In the genomic region with DNA sequence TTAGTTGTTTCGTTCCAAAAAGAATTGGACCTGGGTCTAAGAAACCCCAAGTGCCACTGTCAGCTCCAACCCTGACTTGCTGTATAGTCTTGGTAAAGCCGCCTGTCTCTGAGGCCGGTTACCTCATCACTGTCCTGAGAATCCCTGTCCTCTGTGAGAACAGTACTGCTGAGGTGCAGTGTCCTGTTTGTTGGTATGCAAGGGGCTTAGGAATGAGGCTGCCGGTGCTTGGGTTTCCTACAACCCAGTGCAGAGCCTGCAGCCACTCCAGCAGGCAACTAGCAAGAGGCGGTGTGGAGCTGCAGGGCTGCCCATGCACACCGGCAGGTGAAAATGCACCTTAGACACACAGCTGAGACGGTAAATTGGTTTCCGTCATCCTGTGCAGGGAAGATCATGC, we compare ENCODE assay signal across 26 cellular contexts. TPM values are rescaled to one million over a fixed set of nuclear protein-coding genes. Genes with fewer than 3 reads are reported as not detected.
A peak's percentile ranks its signal among the peaks of the same experiment; 100 is the strongest.
DNase-seq lines count a peak whose midpoint lies in the region; ATAC-seq and TF ChIP-seq lines count a peak whose summit lies in the region.
"Had no signal": no experiment of that assay in that cellular context is flagged by ENCODE, and none has a peak within 500 bp of the region (broad histone marks: within the 10 kb centered on the region; RNA-seq: fewer than 3 reads in every experiment).

No MANE protein-coding gene starts in this region.

- H2AFZ ChIP-seq in H9 (ENCODE audit: low read length) = no peak overlapping the region

- no peak overlapping the region for H3K18ac ChIP-seq in H9 (ENCODE audit: insufficient read length, low read depth, low read length)

- H3K4ac ChIP-seq in H9 (ENCODE audit: low read depth, low read length) = no peak overlapping the region

- intact Hi-C loops in upper lobe of right lung (cut with DNase I) = no loop called here
- intact Hi-C loops in activated CD4-positive, alpha-beta T cell treated with anti-CD3 and anti-CD28 coated beads, Interleukin-2, amount 10 ng/mL, durations not matched to agents 24 days and 14 days (cut with micrococcal nuclease) = no loop called here

- CTCF ChIA-PET in WTC11 (lab: Charles Lee) = interaction anchor here (1.4 kb wide), 1 partner anchor 114 kb away, joined by 5 read pairs; no protein-coding TSS in a partner anchor

- H3K9ac ChIP-seq in H9 (ENCODE audit: extremely low read depth, insufficient read length, low read length) = no peak overlapping the region
- H3K9ac ChIP-seq: BLaER1 treated with 17β-estradiol and CSF1 and Interleukin-3, amounts not matched to agents 10 nM and 100 nM had no signal

- H3K27me3 ChIP-seq in H9 (ENCODE audit: insufficient read depth, low read length) (no peaks in the 10 kb centered on the region), upper lobe of right lung (no peaks in the 10 kb centered on the region)
- H3K27me3 ChIP-seq: BLaER1 treated with 17β-estradiol and CSF1 and Interleukin-3, amounts not matched to agents 10 nM and 100 nM had no signal

- H3K36me3 Mint-ChIP-seq in H9 (ENCODE audit: insufficient read depth in 1 of 3, low read depth in 3 of 3) = no peaks in the 10 kb centered on the region
- H3K36me3 Mint-ChIP-seq in WTC11 = no peaks in the 10 kb centered on the region
- no peaks in the 10 kb centered on the region for H3K36me3 Mint-ChIP-seq in activated CD4-positive, alpha-beta T cell treated with anti-CD3 and anti-CD28 coated beads, Interleukin-2, amount 10 ng/mL, durations not matched to agents 24 days and 14 days (ENCODE audit: low read depth)
- H3K36me3 Mint-ChIP-seq: CD4-positive, alpha-beta memory T cell had no signal

- H2BK120ac ChIP-seq in H9 (ENCODE audit: low read depth, low read length, poor library complexity, severe bottlenecking) = no peak overlapping the region

- no peaks in the 10 kb centered on the region for H3K36me3 ChIP-seq in upper lobe of right lung

- no peaks in the 10 kb centered on the region for H3K23me2 ChIP-seq in H9 (ENCODE audit: insufficient read length, low read depth, low read length, poor library complexity, severe bottlenecking)

- no peak overlapping the region for H2AK5ac ChIP-seq in H9 (ENCODE audit: insufficient read length, low read length)

- H4K91ac ChIP-seq in H9 (ENCODE audit: insufficient read length, low read depth, low read length) = no peak overlapping the region

- no peak overlapping the region for H2BK20ac ChIP-seq in H9 (ENCODE audit: low read depth, low read length, poor library complexity, severe bottlenecking)

- H3K27me3 Mint-ChIP-seq in H9 (ENCODE audit: low read depth) = no peaks in the 10 kb centered on the region; the same call in 1 of the 2 replicates
- no peaks in the 10 kb centered on the region for H3K27me3 Mint-ChIP-seq in WTC11 (ENCODE audit: low read depth)
- peaks cover 8% of the 10 kb centered on the region for H3K27me3 Mint-ChIP-seq in activated CD4-positive, alpha-beta T cell treated with anti-CD3 and anti-CD28 coated beads, Interleukin-2, amount 10 ng/mL, durations not matched to agents 24 days and 14 days

- DNase-seq in H9 (peak; percentile 50), WTC11 (ENCODE audit: low spot score) (peak; percentile 22), islet precursor cell (peak; percentile 83), upper lobe of right lung (no peak), cerebellar nuclear complex (lab: John Stamatoyannopoulos, UW) (no peak)
- DNase-seq in activated CD4-positive, alpha-beta T cell treated with anti-CD3 and anti-CD28 coated beads, Interleukin-2, amount 10 ng/mL, durations not matched to agents 24 days and 14 days = no peak
- DNase-seq: AML-193; Caco-2; CD4-positive, alpha-beta memory T cell; GDM1; GOT3; Karpas-422; NCI-H1092; NCI-H1417 treated with DMSO at 0.1 percent for 48 hours; NCI-H1694 treated with DMSO at 0.1 percent for 48 hours; NCI-H2081; NCI-H2227 treated with DMSO at 0.1 percent for 48 hours; NCI-H526 treated with DMSO at 0.1 percent for 48 hours; SIG-M5 had no signal

- no peak overlapping the region; the same call in 1 of the 2 replicates for H3K14ac ChIP-seq in H9 (ENCODE audit: insufficient read depth, low read length)

- no peak overlapping the region for H2BK12ac ChIP-seq in H9 (ENCODE audit: insufficient read length, low read depth, low read length)

- H3K79me1 ChIP-seq in H9 (ENCODE audit: insufficient read depth, low read depth, low read length, poor library complexity, severe bottlenecking) = no peaks in the 10 kb centered on the region

- H3K4me3 Mint-ChIP-seq in H9 = no peak overlapping the region
- no peak overlapping the region for H3K4me3 Mint-ChIP-seq in WTC11
- no peak overlapping the region for H3K4me3 Mint-ChIP-seq in activated CD4-positive, alpha-beta T cell treated with anti-CD3 and anti-CD28 coated beads, Interleukin-2, amount 10 ng/mL, durations not matched to agents 24 days and 14 days
- H3K4me3 Mint-ChIP-seq: CD4-positive, alpha-beta memory T cell had no signal

- POLR2A ChIA-PET in WTC11 (lab: Charles Lee) = interaction anchor here (0.5 kb wide), 1 partner anchor 421 kb away, joined by 4 read pairs; no protein-coding TSS in a partner anchor

- no peak overlapping the region for H4K8ac ChIP-seq in H9 (replicated peaks; ENCODE audit: insufficient read length, low read depth, low read length)

- no peak overlapping the region for H3K56ac ChIP-seq in H9 (ENCODE audit: insufficient read length, low read depth, low read length)

- H3K4me1 ChIP-seq in H9 (ENCODE audit: insufficient read depth, low read length) = no peaks in the 10 kb centered on the region
- H3K4me1 ChIP-seq in upper lobe of right lung = no peaks in the 10 kb centered on the region
- H3K4me1 ChIP-seq: Caco-2 had no signal

- H3K4me1 Mint-ChIP-seq in H9 = no peaks in the 10 kb centered on the region
- no peaks in the 10 kb centered on the region for H3K4me1 Mint-ChIP-seq in WTC11
- peaks cover 2% of the 10 kb centered on the region for H3K4me1 Mint-ChIP-seq in activated CD4-positive, alpha-beta T cell treated with anti-CD3 and anti-CD28 coated beads, Interleukin-2, amount 10 ng/mL, durations not matched to agents 24 days and 14 days
- H3K4me1 Mint-ChIP-seq: CD4-positive, alpha-beta memory T cell had no signal

- no peaks in the 10 kb centered on the region for H4K20me1 ChIP-seq in H9 (ENCODE audit: control insufficient read depth, insufficient read depth, insufficient read length)

- no peak overlapping the region for H3K23ac ChIP-seq in H9 (ENCODE audit: insufficient read length, low read depth, low read length)

- no peak overlapping the region for H2BK5ac ChIP-seq in H9 (ENCODE audit: insufficient read length, low read length)

- H3K27ac ChIP-seq in H9 (ENCODE audit: insufficient read length, low read depth, low read length) (no peak overlapping the region), upper lobe of right lung (no peak overlapping the region)
- H3K27ac ChIP-seq: A549; BLaER1 treated with 17β-estradiol and CSF1 and Interleukin-3, amounts not matched to agents 10 nM and 100 nM; HL-60; SK-N-MC had no signal

- ATAC-seq in WTC11 (peak; percentile 68), upper lobe of right lung (no peak), GM18519 (IDR thresholded peaks at IDR 0.05; ENCODE audit: low FRiP score, unreplicated experiment) (no peak)
- ATAC-seq: A549, GM12878, HCT116 had no signal

- H3K4me3 ChIP-seq in upper lobe of right lung = peak overlapping the region; percentile 10
- H3K4me3 ChIP-seq: A549; BLaER1 treated with 17β-estradiol and CSF1 and Interleukin-3, amounts not matched to agents 10 nM and 100 nM; GM12878; SK-N-MC had no signal

- H3K9me3 ChIP-seq in H9 (ENCODE audit: control insufficient read depth, low read depth, low read length) = no peaks in the 10 kb centered on the region
- H3K9me3 ChIP-seq in upper lobe of right lung = no peaks in the 10 kb centered on the region
- H3K9me3 ChIP-seq: A549; BLaER1 treated with 17β-estradiol and CSF1 and Interleukin-3, amounts not matched to agents 10 nM and 100 nM; Caco-2 had no signal

- H3K79me2 ChIP-seq in H9 (ENCODE audit: insufficient read depth, low read length) = no peaks in the 10 kb centered on the region

- no peak overlapping the region for H3K4me2 ChIP-seq in H9 (ENCODE audit: insufficient read depth, insufficient read length, low read length)
- H3K4me2 ChIP-seq: A549 had no signal

- H2BK15ac ChIP-seq in H9 (ENCODE audit: low read depth, low read length) = no peak overlapping the region

- no peak overlapping the region for H3T11ph ChIP-seq in H9 (ENCODE audit: low read length)

- no peak overlapping the region for H4K5ac ChIP-seq in H9 (ENCODE audit: insufficient read length, low read depth, low read length)

- H3K9me3 Mint-ChIP-seq in H9 (no peaks in the 10 kb centered on the region), WTC11 (peaks cover 3% of the 10 kb centered on the region; the same call in 1 of the 2 replicates)
- H3K9me3 Mint-ChIP-seq in activated CD4-positive, alpha-beta T cell treated with anti-CD3 and anti-CD28 coated beads, Interleukin-2, amount 10 ng/mL, durations not matched to agents 24 days and 14 days = no peaks in the 10 kb centered on the region
- H3K9me3 Mint-ChIP-seq: CD4-positive, alpha-beta memory T cell had no signal

- no peak for TF ChIP-seq CTCF in H9 (conservative IDR thresholded peaks at IDR 0.05)
- no peak for TF ChIP-seq CTCF in WTC11 (IDR thresholded peaks at IDR 0.05)
- TF ChIP-seq CTCF in upper lobe of right lung (IDR thresholded peaks at IDR 0.05) = no peak

- WGBS in H9 (ENCODE audit: extremely low coverage, insufficient read length, low lambda C conversion rate) = no CpG with 5 or more reads among the region's 8 CpGs

- H3K27ac Mint-ChIP-seq in H9 (no peak overlapping the region), WTC11 (no peak overlapping the region)
- no peak overlapping the region for H3K27ac Mint-ChIP-seq in activated CD4-positive, alpha-beta T cell treated with anti-CD3 and anti-CD28 coated beads, Interleukin-2, amount 10 ng/mL, durations not matched to agents 24 days and 14 days
- H3K27ac Mint-ChIP-seq: CD4-positive, alpha-beta memory T cell had no signal

TF ChIP-seq in WTC11, 78 proteins besides CTCF, POLR2A, EP300 and RAD21 (continues in another document):
- no peak for TF ChIP-seq JAZF1 (CRISPR knock-in tag; IDR thresholded peaks at IDR 0.05)

RNA-seq across cellular contexts. Expression of gene ATG7, which starts 52.0 kb away (rescaled TPM):
- total RNA-seq in H9 (2021) (17.9 and 22.1 TPM in 2 replicates), WTC11 (2021) (17.4 to 21.2 TPM (median 17.5 TPM) in 3 replicates), upper lobe of right lung (49.9 TPM)
- total RNA-seq in activated CD4-positive, alpha-beta T cell treated with anti-CD3 and anti-CD28 coated beads, Interleukin-2, amount 10 ng/mL, durations not matched to agents 24 days and 14 days = 37.7 and 41.4 TPM in 2 replicates

Comparison
In these comparisons a context has a peak if more than half of its experiments do, and no peak if none do; other contexts are left out.
1. DNase-seq: peak in H9 (single experiment), WTC11 (single experiment) and islet precursor cell (single experiment); none in upper lobe of right lung (single experiment), cerebellar nuclear complex (0 of 2) and activated CD4-positive, alpha-beta T cell treated with anti-CD3 and anti-CD28 coated beads, Interleukin-2, amount 10 ng/mL, durations not matched to agents 24 days and 14 days (single experiment).